32 cellular contexts compared by ENCODE assay signal in genomic region chr1:176877557-176877956, GRCh38.
"Had no signal": no experiment of that assay in that cellular context is flagged by ENCODE, and none has a peak within 500 bp of the region (broad histone marks: within the 10 kb centered on the region; RNA-seq: fewer than 3 reads in every experiment).

No MANE protein-coding gene starts in this region.

- H3K36me3 ChIP-seq: adrenal gland, breast epithelium, cardiac muscle cell, colonic mucosa, esophagus squamous epithelium, gastroesophageal sphincter, heart right ventricle had no signal

- H3K9me3 ChIP-seq: adrenal gland, body of pancreas, breast epithelium, colonic mucosa, esophagus squamous epithelium, gastroesophageal sphincter, heart right ventricle had no signal

- H3K4me3 ChIP-seq: adrenal gland, body of pancreas, breast epithelium, cardiac muscle cell, colonic mucosa, esophagus squamous epithelium, gastroesophageal sphincter, heart right ventricle had no signal

- FAIRE-seq: endometrium, endothelial cell of umbilical vein had no signal

- DNase-seq: activated CD4-positive, alpha-beta memory T cell treated with anti-CD3 and anti-CD28 coated beads for 36 hours; activated CD4-positive, alpha-beta T cell treated with anti-CD3 and anti-CD28 coated beads for 36 hours; activated CD4-positive, alpha-beta T cell treated with anti-CD3 and anti-CD28 coated beads, Interleukin-2, amount 10 ng/mL, durations not matched to agents 24 days and 14 days; activated CD4-positive, CD25-positive, alpha-beta regulatory T cell; activated CD4-positive, CD25-positive, alpha-beta regulatory T cell treated with anti-CD3 and anti-CD28 coated beads, Interleukin-2, amount 50 U/mL, for 72 hours; activated CD8-positive, alpha-beta memory T cell treated with anti-CD3 and anti-CD28 coated beads, Interleukin-2, amount 10 ng/mL, durations not matched to agents 7 days and 5 days; activated CD8-positive, alpha-beta memory T cell treated with anti-CD3 and anti-CD28 coated beads, Interleukin-2, amount 50 U/mL, for 4 hours; activated CD8-positive, alpha-beta T cell treated with anti-CD3 and anti-CD28 coated beads, Interleukin-2, amount 10 ng/mL, durations not matched to agents 7 days and 5 days; activated effector memory CD4-positive, alpha-beta T cell treated with anti-CD3 and anti-CD28 coated beads, Interleukin-2, amount 50 U/mL, for 16 hours; activated naive CD4-positive, alpha-beta T cell treated with anti-CD3 and anti-CD28 coated beads for 36 hours; activated naive CD8-positive, alpha-beta T cell treated with anti-CD3 and anti-CD28 coated beads for 36 hours; activated naive CD8-positive, alpha-beta T cell treated with anti-CD3 and anti-CD28 coated beads, Interleukin-2, amount 50 U/mL, for 24 hours; activated T-cell treated with anti-CD3 and anti-CD28 coated beads, Interleukin-2, amount 50 U/mL, for 1 hour; activated T-cell treated with anti-CD3 and anti-CD28 coated beads, Interleukin-2, amount 50 U/mL, for 48 hours; adrenal gland; amygdala; aorta; body of pancreas; central memory CD4-positive, alpha-beta T cell; cerebellar nuclear complex; colonic mucosa; effector CD8-positive, alpha-beta T cell; esophagus squamous epithelium; foreskin melanocyte; heart right ventricle; T-helper 2 cell had no signal

- ATAC-seq: activated CD4-positive, alpha-beta T cell treated with anti-CD3 and anti-CD28 coated beads for 36 hours; activated CD8-positive, alpha-beta memory T cell treated with anti-CD3 and anti-CD28 coated beads, Interleukin-2, amount 10 ng/mL, durations not matched to agents 7 days and 5 days; activated CD8-positive, alpha-beta T cell treated with anti-CD3 and anti-CD28 coated beads, Interleukin-2, amount 10 ng/mL, durations not matched to agents 7 days and 5 days; body of pancreas; gastroesophageal sphincter; heart right ventricle had no signal

- H3K4me1 ChIP-seq: adrenal gland, body of pancreas, breast epithelium, colonic mucosa, esophagus squamous epithelium, gastroesophageal sphincter had no signal

- H3K27me3 ChIP-seq: adrenal gland, body of pancreas, breast epithelium, cardiac muscle cell, colonic mucosa, esophagus squamous epithelium, gastroesophageal sphincter, heart right ventricle had no signal

- H3K27ac ChIP-seq: adrenal gland, body of pancreas, breast epithelium, cardiac muscle cell, colonic mucosa, epithelial cell of prostate, esophagus squamous epithelium, gastroesophageal sphincter, heart right ventricle had no signal
